In genomic region chr5:138410996-138411640, GRCh38 we compare ENCODE assay signal across 1 cellular context.
TF ChIP-seq lines count a peak whose summit lies in the region.

No MANE protein-coding gene starts in this region.

TF ChIP-seq in HEK293, 187 proteins besides CTCF, POLR2A, EP300 and RAD21:
- TF ChIP-seq ZNF660 (tag by site-specific recombination; IDR thresholded peaks at IDR 0.05) (0 out of 2 replicates have a peak, but pooled peaks have one; percentile 30), PRDM1 (tag by site-specific recombination; IDR thresholded peaks at IDR 0.05) (peak; percentile 71), ZNF600 (tag by site-specific recombination; IDR thresholded peaks at IDR 0.05) (0 out of 2 replicates have a peak, but pooled peaks have one; percentile 11), ZNF2 (tag by site-specific recombination; IDR thresholded peaks at IDR 0.05) (peak; percentile 78; the same call in 1 of the 2 replicates), IKZF3 (tag by site-specific recombination; IDR thresholded peaks at IDR 0.05) (peak; percentile 27; the same call in 1 of the 2 replicates), ZNF654 (tag by site-specific recombination; IDR thresholded peaks at IDR 0.05; ENCODE audit: low read depth) (peak; percentile 63), KLF1 (tag by site-specific recombination; IDR thresholded peaks at IDR 0.05) (0 out of 2 replicates have a peak, but pooled peaks have one; percentile 13), ZNF580 (tag by site-specific recombination; IDR thresholded peaks at IDR 0.05) (0 out of 2 replicates have a peak, but pooled peaks have one; percentile 27)
TF ChIP-seq in HEK293: peak in this region for 8; not testable (repeated sequence) for 179.
